In genomic region chr3:94862703-94863102, GRCh38 we compare ENCODE assay signal across 8 cellular contexts.
DNase-seq lines count a peak whose midpoint lies in the region; ATAC-seq and TF ChIP-seq lines count a peak whose summit lies in the region.

No MANE protein-coding gene starts in this region.

- no peak overlapping the region for H3K56ac ChIP-seq in H9 (ENCODE audit: insufficient read length, low read depth, low read length)

- H3K9me3 Mint-ChIP-seq in H9: peaks cover 48 to 66% of the 10 kb centered on the region in 2 experiments

- no peak overlapping the region for H4K91ac ChIP-seq in H9 (ENCODE audit: insufficient read length, low read depth, low read length)

- no peaks in the 10 kb centered on the region for H4K20me1 ChIP-seq in H9 (ENCODE audit: control insufficient read depth, insufficient read depth, insufficient read length)

- DNase-seq in Caki2 (ENCODE audit: low read depth) (peak; percentile 30), H9 (no peak), NCI-H446 treated with DMSO at 0.1 percent for 48 hours (lab: John Stamatoyannopoulos, UW) (peak; percentile 50), epithelial cell of prostate (ENCODE audit: low read depth, low spot score) (peak; percentile 14), G401 (ENCODE audit: low spot score) (no peak)

- H3K79me2 ChIP-seq in H9 (ENCODE audit: insufficient read depth, low read length): no peaks in the 10 kb centered on the region

- H3K14ac ChIP-seq in H9 (ENCODE audit: insufficient read depth, low read length): no peak overlapping the region

- in situ Hi-C loops in Caki2 (cut with HindIII; ENCODE audit: low pct_unique_long_range_greater_than_20kb, low sequenced_read_pairs) (no loop called here), G401 (cut with HindIII; ENCODE audit: low sequenced_read_pairs) (no loop called here)

- H4K5ac ChIP-seq in H9 (ENCODE audit: insufficient read length, low read depth, low read length): no peak overlapping the region

- H3K36me3 Mint-ChIP-seq in H9 (ENCODE audit: insufficient read depth in 1 of 3, low read depth in 3 of 3): peaks cover 26 to 62% (median 39%) of the 10 kb centered on the region in 3 experiments

- H3K18ac ChIP-seq in H9 (ENCODE audit: insufficient read length, low read depth, low read length): no peak overlapping the region

- H2BK5ac ChIP-seq in H9 (ENCODE audit: insufficient read length, low read length): no peak overlapping the region

- H3K9ac ChIP-seq in H9 (ENCODE audit: extremely low read depth, insufficient read length, low read length): no peak overlapping the region

- H3K4me2 ChIP-seq in H9 (ENCODE audit: insufficient read depth, insufficient read length, low read length): no peak overlapping the region

- no peak overlapping the region for H3K27ac Mint-ChIP-seq in H9

- no peaks in the 10 kb centered on the region for H3K4me1 ChIP-seq in H9 (ENCODE audit: insufficient read depth, low read length)

- H3K4me3 Mint-ChIP-seq in H9: no peak overlapping the region

- H2AK5ac ChIP-seq in H9 (ENCODE audit: insufficient read length, low read length): no peak overlapping the region

- H3K27me3 Mint-ChIP-seq in H9 (ENCODE audit: low read depth): no peaks in the 10 kb centered on the region

- no CpG with 5 or more reads among the region's 3 CpGs for WGBS in H9 (ENCODE audit: extremely low coverage, insufficient read length, low lambda C conversion rate)

- no peak overlapping the region for H2BK20ac ChIP-seq in H9 (ENCODE audit: low read depth, low read length, poor library complexity, severe bottlenecking)

- no peak overlapping the region for H3T11ph ChIP-seq in H9 (ENCODE audit: low read length)

- H3K79me1 ChIP-seq in H9 (ENCODE audit: insufficient read depth, low read depth, low read length, poor library complexity, severe bottlenecking): no peaks in the 10 kb centered on the region

- H3K4me1 Mint-ChIP-seq in H9: no peaks in the 10 kb centered on the region

- H3K23me2 ChIP-seq in H9 (ENCODE audit: insufficient read length, low read depth, low read length, poor library complexity, severe bottlenecking): no peaks in the 10 kb centered on the region

- H2BK12ac ChIP-seq in H9 (ENCODE audit: insufficient read length, low read depth, low read length): no peak overlapping the region

- no peak overlapping the region for H2BK15ac ChIP-seq in H9 (ENCODE audit: low read depth, low read length)

- no peak overlapping the region for H2BK120ac ChIP-seq in H9 (ENCODE audit: low read depth, low read length, poor library complexity, severe bottlenecking)

- H2AFZ ChIP-seq in H9 (ENCODE audit: low read length): no peak overlapping the region

- H3K27ac ChIP-seq in H9 (ENCODE audit: insufficient read length, low read depth, low read length): no peak overlapping the region
- no peak overlapping the region for H3K27ac ChIP-seq in epithelial cell of prostate

- H3K4ac ChIP-seq in H9 (ENCODE audit: low read depth, low read length): no peak overlapping the region

- no peak overlapping the region for H3K23ac ChIP-seq in H9 (ENCODE audit: insufficient read length, low read depth, low read length)

- ATAC-seq in HG03571 (IDR thresholded peaks at IDR 0.05; ENCODE audit: unreplicated experiment) (no peak), GM19328 (IDR thresholded peaks at IDR 0.05; ENCODE audit: unreplicated experiment) (no peak), GM19467 (IDR thresholded peaks at IDR 0.05; ENCODE audit: unreplicated experiment) (no peak)

- H4K8ac ChIP-seq in H9 (replicated peaks; ENCODE audit: insufficient read length, low read depth, low read length): no peak overlapping the region

- peak; percentile 73 for TF ChIP-seq CTCF in H9 (conservative IDR thresholded peaks at IDR 0.05)

- no peaks in the 10 kb centered on the region for H3K27me3 ChIP-seq in H9 (ENCODE audit: insufficient read depth, low read length)

- H3K9me3 ChIP-seq in H9 (ENCODE audit: control insufficient read depth, low read depth, low read length): peaks cover 12% of the 10 kb centered on the region

Comparison
In these comparisons a context has a peak if more than half of its experiments do, and no peak if none do; other contexts are left out.
1. DNase-seq: peak in Caki2 (single experiment), NCI-H446 treated with DMSO at 0.1 percent for 48 hours (single experiment) and epithelial cell of prostate (single experiment); none in H9 (single experiment) and G401 (single experiment).